9 cellular contexts compared by ENCODE assay signal in the genomic region with DNA sequence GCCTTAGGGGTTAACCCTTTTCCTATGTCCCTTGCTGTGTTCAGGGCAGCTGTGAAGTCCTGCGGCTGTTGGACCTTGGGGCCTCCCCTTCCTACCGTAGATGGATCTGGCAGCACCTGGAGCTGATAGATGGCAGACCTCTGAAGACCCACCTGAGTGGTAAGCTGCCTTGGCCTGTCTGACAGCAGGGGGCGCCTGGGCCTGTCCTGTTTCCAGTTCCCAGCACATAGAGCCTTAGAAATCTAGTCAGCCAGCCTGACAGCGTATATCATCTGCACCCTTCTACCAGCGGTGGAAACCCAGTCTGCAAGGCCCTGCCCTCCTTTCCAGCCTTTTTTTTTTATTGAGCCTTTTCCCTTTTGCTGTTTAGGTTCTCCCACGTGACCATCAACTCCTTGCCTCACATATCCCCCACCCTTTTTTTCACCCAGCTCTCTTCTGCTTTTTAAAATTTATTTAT. TPM values are rescaled to one million over a fixed set of nuclear protein-coding genes. Genes with fewer than 3 reads are reported as not detected.
DNase-seq lines count a peak whose midpoint lies in the region; ATAC-seq and TF ChIP-seq lines count a peak whose summit lies in the region.
"Had no signal": no experiment of that assay in that cellular context is flagged by ENCODE, and none has a peak within 500 bp of the region (broad histone marks: within the 10 kb centered on the region; RNA-seq: fewer than 3 reads in every experiment).

No MANE protein-coding gene starts in this region.

- WGBS in neuronal stem cell (ENCODE audit: extremely low coverage in 2 of 2, insufficient read length in 2 of 2, insufficient replicate concordance in 1 of 2), 2 donors, result no CpG with 5 or more reads among the region's 6 CpGs
- 2 to 8% (median 3%) methylated on average over 6 of the region's 6 CpGs for WGBS in stomach, 5 donors

- H3K36me3 ChIP-seq in DOHH2 (ENCODE audit: control insufficient read depth, low read length), result no peaks in the 10 kb centered on the region
- H3K36me3 ChIP-seq in RWPE2 (ENCODE audit: low read depth), result no peaks in the 10 kb centered on the region
- no peaks in the 10 kb centered on the region for H3K36me3 ChIP-seq in neuronal stem cell (replicated peaks in 1 of 2; ENCODE audit: control insufficient read depth in 2 of 2, insufficient read depth in 2 of 2, low read length in 2 of 2)
- H3K36me3 ChIP-seq in stomach, result no peaks in the 10 kb centered on the region

- H3F3A ChIP-seq in DOHH2 (ENCODE audit: control insufficient read depth, insufficient read depth), result 0 out of 2 replicates have a peak, but pooled peaks cover 3% of the 10 kb centered on the region

- H3K9me3 ChIP-seq in DOHH2 (ENCODE audit: control insufficient read depth, insufficient read depth, low read length) (no peaks in the 10 kb centered on the region), RWPE2 (ENCODE audit: severe bottlenecking) (peaks cover 1% of the 10 kb centered on the region), neuronal stem cell (replicated peaks in 1 of 2; ENCODE audit: control insufficient read depth in 2 of 2, insufficient read depth in 1 of 2, low read depth in 1 of 2, low read length in 2 of 2) (no peaks in the 10 kb centered on the region), stomach (peaks cover 0 to 5% (median 0%) of the 10 kb centered on the region in 4 donors)

- peak overlapping the region; percentile 45 for H2AFZ ChIP-seq in neuronal stem cell (ENCODE audit: low read length)

- H3K14ac ChIP-seq in neuronal stem cell (ENCODE audit: low read length), result no peak overlapping the region

- DNase-seq in NAMALWA (ENCODE audit: low spot score) (peak; percentile 88), RWPE2 (ENCODE audit: low spot score) (peak; percentile 93), fibroblast of villous mesenchyme (ENCODE audit: low read depth) (peak; percentile 83), neuronal stem cell (ENCODE audit: low spot score) (peak; percentile 77), stomach (peak; percentile 90)
- DNase-seq in activated T-helper 2 cell treated with anti-CD3 and anti-CD28 coated beads, Interferon-gamma antibody, Interleukin-2, Interleukin-4, amounts not matched to agents 10 μg/mL and 5 μg/mL and 100 μg/mL, durations not matched to agents 14 hours and 24 hours and 36 hours (ENCODE audit: low spot score), result peak; percentile 51

- H3K4ac ChIP-seq in neuronal stem cell (ENCODE audit: low read length), result no peak overlapping the region

- TF ChIP-seq POLR2A in stomach (IDR thresholded peaks at IDR 0.05), result no peak

- peaks cover 3% of the 10 kb centered on the region for H3K4me1 Mint-ChIP-seq in activated T-helper 2 cell treated with anti-CD3 and anti-CD28 coated beads, Interferon-gamma antibody, Interleukin-2, Interleukin-4, amounts not matched to agents 10 μg/mL and 5 μg/mL and 100 μg/mL, durations not matched to agents 14 hours and 24 hours and 36 hours (ENCODE audit: low read depth)

- ATAC-seq in RWPE2 (ENCODE audit: low read depth) (peak; percentile 95), HG02884 (IDR thresholded peaks at IDR 0.05; ENCODE audit: unreplicated experiment) (no peak)

- H2BK12ac ChIP-seq in neuronal stem cell (ENCODE audit: low read length), result no peak overlapping the region

- no peak overlapping the region for H4K91ac ChIP-seq in neuronal stem cell (ENCODE audit: low read depth, low read length, poor library complexity)

- no peaks in the 10 kb centered on the region for H4K20me1 ChIP-seq in DOHH2 (ENCODE audit: control insufficient read depth, insufficient read depth, low read depth, low read length)

- H3K79me1 ChIP-seq in neuronal stem cell (ENCODE audit: low read depth, low read length), result no peaks in the 10 kb centered on the region

- H3K27ac ChIP-seq in DOHH2 (ENCODE audit: low read depth, low read length) (no peak overlapping the region), RWPE2 (ENCODE audit: poor library complexity, severe bottlenecking) (no peak overlapping the region), neuronal stem cell (replicated peaks; ENCODE audit: low read length) (no peak overlapping the region), stomach (no peak overlapping the region)

- H3K9me3 Mint-ChIP-seq in activated T-helper 2 cell treated with anti-CD3 and anti-CD28 coated beads, Interferon-gamma antibody, Interleukin-2, Interleukin-4, amounts not matched to agents 10 μg/mL and 5 μg/mL and 100 μg/mL, durations not matched to agents 14 hours and 24 hours and 36 hours, result no peaks in the 10 kb centered on the region

- no peak overlapping the region for H3K4me2 ChIP-seq in DOHH2 (ENCODE audit: low read length)
- H3K4me2 ChIP-seq in neuronal stem cell (ENCODE audit: insufficient read depth, low read length, poor library complexity, severe bottlenecking), result no peak overlapping the region

- no peak overlapping the region for H2BK5ac ChIP-seq in neuronal stem cell (ENCODE audit: low read length)

- H3K4me3 ChIP-seq in DOHH2 (ENCODE audit: low read length) (no peak overlapping the region), RWPE2 (ENCODE audit: severe bottlenecking) (no peak overlapping the region), fibroblast of villous mesenchyme (ENCODE audit: low read depth, low read length) (no peak overlapping the region), neuronal stem cell (ENCODE audit: low read length in 2 of 2) (no peak overlapping the region), stomach (no peak overlapping the region)

- H3K4me3 Mint-ChIP-seq in activated T-helper 2 cell treated with anti-CD3 and anti-CD28 coated beads, Interferon-gamma antibody, Interleukin-2, Interleukin-4, amounts not matched to agents 10 μg/mL and 5 μg/mL and 100 μg/mL, durations not matched to agents 14 hours and 24 hours and 36 hours (ENCODE audit: low read depth), result no peak overlapping the region
- H3K4me3 Mint-ChIP-seq: activated naive CD4-positive, alpha-beta T cell treated with anti-CD3 and anti-CD28 coated beads, Interleukin-2, amount 50 U/mL, for 24 hours had no signal

- H3K27ac Mint-ChIP-seq in activated T-helper 2 cell treated with anti-CD3 and anti-CD28 coated beads, Interferon-gamma antibody, Interleukin-2, Interleukin-4, amounts not matched to agents 10 μg/mL and 5 μg/mL and 100 μg/mL, durations not matched to agents 14 hours and 24 hours and 36 hours, result no peak overlapping the region
- H3K27ac Mint-ChIP-seq: activated naive CD4-positive, alpha-beta T cell treated with anti-CD3 and anti-CD28 coated beads, Interleukin-2, amount 50 U/mL, for 24 hours had no signal

- H3K4me1 ChIP-seq in DOHH2 (ENCODE audit: control insufficient read depth, low read length) (peaks cover 26% of the 10 kb centered on the region), RWPE2 (ENCODE audit: insufficient read depth, poor library complexity, severe bottlenecking) (peaks cover 4% of the 10 kb centered on the region), neuronal stem cell (ENCODE audit: control insufficient read depth in 2 of 2, insufficient read depth in 1 of 2, low read depth in 1 of 2, low read length in 2 of 2) (peaks cover 0 to 3% of the 10 kb centered on the region in 2 donors), stomach (peaks cover 0 to 6% (median 0%) of the 10 kb centered on the region in 4 donors)

- H3K23ac ChIP-seq in neuronal stem cell (ENCODE audit: low read depth, low read length, poor library complexity), result no peak overlapping the region

- no peak overlapping the region for H3K18ac ChIP-seq in neuronal stem cell (ENCODE audit: low read length)

- intact Hi-C loops in activated T-helper 2 cell treated with anti-CD3 and anti-CD28 coated beads, Interferon-gamma antibody, Interleukin-2, Interleukin-4, amounts not matched to agents 10 μg/mL and 5 μg/mL and 100 μg/mL, durations not matched to agents 14 hours and 24 hours and 36 hours (cut with micrococcal nuclease), result loop anchor here (1.0 to 5.0 kb wide), 3 partner anchors 143 to 442 kb away; no protein-coding TSS in a partner anchor
- intact Hi-C loops in stomach (cut with DNase I; ENCODE audit: low total_unique reads), result loop anchor here (2.0 to 5.0 kb wide), 2 partner anchors 146 to 202 kb away; no protein-coding TSS in a partner anchor

- H2BK15ac ChIP-seq in neuronal stem cell (ENCODE audit: low read length), result no peak overlapping the region

- TF ChIP-seq CTCF in DOHH2 (IDR thresholded peaks at IDR 0.05; ENCODE audit: low read depth, low read length, poor library complexity, severe bottlenecking), result peak; percentile 94
- TF ChIP-seq CTCF in RWPE2 (IDR thresholded peaks at IDR 0.05; ENCODE audit: poor library complexity, severe bottlenecking), result peak; percentile 100
- TF ChIP-seq CTCF in fibroblast of villous mesenchyme (IDR thresholded peaks at IDR 0.05; ENCODE audit: insufficient read depth, low read depth, low read length), result peak; percentile 98
- TF ChIP-seq CTCF in stomach (IDR thresholded peaks at IDR 0.05), result peak in 5 of 7 experiments; percentile 81 to 92 (median 85)

- H3K27me3 Mint-ChIP-seq in activated T-helper 2 cell treated with anti-CD3 and anti-CD28 coated beads, Interferon-gamma antibody, Interleukin-2, Interleukin-4, amounts not matched to agents 10 μg/mL and 5 μg/mL and 100 μg/mL, durations not matched to agents 14 hours and 24 hours and 36 hours (ENCODE audit: low read depth), result peaks cover 10% of the 10 kb centered on the region

- H3K27me3 ChIP-seq in DOHH2 (ENCODE audit: control insufficient read depth, low read length), result no peaks in the 10 kb centered on the region
- no peaks in the 10 kb centered on the region for H3K27me3 ChIP-seq in RWPE2 (ENCODE audit: insufficient read depth, poor library complexity, severe bottlenecking)
- no peaks in the 10 kb centered on the region for H3K27me3 ChIP-seq in neuronal stem cell (ENCODE audit: control insufficient read depth in 3 of 3, insufficient read depth in 3 of 3, low read depth in 1 of 3, low read length in 3 of 3)
- H3K27me3 ChIP-seq in stomach, result no peaks in the 10 kb centered on the region

- H3K79me2 ChIP-seq in DOHH2 (ENCODE audit: control insufficient read depth, low read length), result no peaks in the 10 kb centered on the region

- no peaks in the 10 kb centered on the region for H3K9me2 ChIP-seq in DOHH2 (replicated peaks; ENCODE audit: control insufficient read depth, low read length)

- no peaks in the 10 kb centered on the region for H3K36me3 Mint-ChIP-seq in activated T-helper 2 cell treated with anti-CD3 and anti-CD28 coated beads, Interferon-gamma antibody, Interleukin-2, Interleukin-4, amounts not matched to agents 10 μg/mL and 5 μg/mL and 100 μg/mL, durations not matched to agents 14 hours and 24 hours and 36 hours (ENCODE audit: low read depth)
- H3K36me3 Mint-ChIP-seq: activated naive CD4-positive, alpha-beta T cell treated with anti-CD3 and anti-CD28 coated beads, Interleukin-2, amount 50 U/mL, for 24 hours had no signal

- H2BK120ac ChIP-seq in neuronal stem cell (ENCODE audit: low read depth, low read length), result no peak overlapping the region

- no peak overlapping the region for H2AK5ac ChIP-seq in neuronal stem cell (ENCODE audit: low read depth, low read length)

- no peak for TF ChIP-seq EP300 in stomach (IDR thresholded peaks at IDR 0.05)

- H4K8ac ChIP-seq in neuronal stem cell (ENCODE audit: low read depth, low read length), result no peak overlapping the region

- H3K9ac ChIP-seq in neuronal stem cell (ENCODE audit: low read depth, low read length, poor library complexity), result no peak overlapping the region

RNA-seq across cellular contexts. Expression of a gene that starts 26.6 kb away (rescaled TPM):
- total RNA-seq in activated T-helper 2 cell treated with anti-CD3 and anti-CD28 coated beads, Interferon-gamma antibody, Interleukin-2, Interleukin-4, amounts not matched to agents 10 μg/mL and 5 μg/mL and 100 μg/mL, durations not matched to agents 14 hours and 24 hours and 36 hours, result 3.6 and 4.4 TPM in 2 replicates
- total RNA-seq in fibroblast of villous mesenchyme (1.7 and 4.5 TPM in 2 replicates), stomach (10 to 100 TPM in 1 of 5 donors, 1 to 10 TPM in 3, not detected in 1; 1.8 to 66.0 (median 9.1) TPM)
- polyA plus RNA-seq in neuronal stem cell (2013, experiment 1 of 2), result 10.1 TPM
- 9.8 TPM for polyA plus RNA-seq in neuronal stem cell (2013, experiment 2 of 2)
- polyA plus RNA-seq in stomach, result 10 to 100 TPM in 1 of 3 donors, 1 to 10 TPM in 2; 4.6 to 14.5 (median 7.0) TPM

RNA-seq across cellular contexts. Expression of a gene that starts 40.7 kb away (rescaled TPM):
- total RNA-seq in activated T-helper 2 cell treated with anti-CD3 and anti-CD28 coated beads, Interferon-gamma antibody, Interleukin-2, Interleukin-4, amounts not matched to agents 10 μg/mL and 5 μg/mL and 100 μg/mL, durations not matched to agents 14 hours and 24 hours and 36 hours, result 39.5 and 40.3 TPM in 2 replicates
- total RNA-seq in fibroblast of villous mesenchyme, result 41.0 and 92.1 TPM in 2 replicates
- polyA plus RNA-seq in neuronal stem cell (2013, experiment 1 of 2), result 60.0 TPM
- polyA plus RNA-seq in neuronal stem cell (2013, experiment 2 of 2), result 61.3 TPM
- 100 to 1,000 TPM in 2 of 5 donors, 10 to 100 TPM in 3; 16.9 to 221 (median 67.4) TPM for total RNA-seq in stomach
- polyA plus RNA-seq in stomach, result 100 to 1,000 TPM; 154 to 246 (median 202) TPM
